ENCODE assay signal across 18 cellular contexts in the genomic region with DNA sequence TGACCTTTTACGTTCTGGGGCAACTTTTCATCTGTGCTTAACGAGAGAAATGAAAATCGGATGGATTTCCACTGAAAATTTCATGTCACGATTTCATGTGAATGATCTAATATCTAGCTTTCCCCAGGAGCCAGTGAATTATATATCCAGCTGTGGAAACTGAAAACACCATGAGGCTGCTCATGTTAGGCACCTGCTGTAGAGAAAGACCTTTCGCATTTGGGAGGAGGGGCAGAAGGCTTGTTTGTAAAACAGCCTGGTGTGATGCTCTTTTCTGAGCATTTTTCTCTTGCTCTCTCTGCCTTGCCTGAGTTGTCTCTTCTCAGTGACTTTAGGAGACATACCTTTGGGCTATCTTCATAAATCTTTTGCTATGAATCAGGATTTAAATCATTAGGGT.
"Had no signal": no experiment of that assay in that cellular context is flagged by ENCODE, and none has a peak within 500 bp of the region (broad histone marks: within the 10 kb centered on the region; RNA-seq: fewer than 3 reads in every experiment).

No MANE protein-coding gene starts in this region.

- ATAC-seq: foreskin keratinocyte; naive thymus-derived CD4-positive, alpha-beta T cell; stimulated activated naive CD8-positive, alpha-beta T cell treated with anti-CD3 and anti-CD28 coated beads, Interleukin-15, Interleukin-2, amounts not matched to agents 100 U/mL and 50 U/mL, for 24 hours; WTC11 had no signal

- DNase-seq: activated CD4-positive, alpha-beta memory T cell treated with anti-CD3 and anti-CD28 coated beads, Interleukin-2, amount 10 ng/mL, durations not matched to agents 7 days and 5 days; activated CD4-positive, alpha-beta T cell treated with anti-CD3 and anti-CD28 coated beads for 4 hours; activated naive CD4-positive, alpha-beta T cell treated with Interleukin-2 at 50 U/mL for 16 hours; activated naive CD8-positive, alpha-beta T cell treated with anti-CD3 and anti-CD28 coated beads, Interleukin-2, amount 10 ng/mL, durations not matched to agents 7 days and 5 days; activated T-cell treated with anti-CD3 and anti-CD28 coated beads, Interleukin-2, amount 50 U/mL, for 1 hour; central memory CD4-positive, alpha-beta T cell; dorsolateral prefrontal cortex; foreskin keratinocyte; naive thymus-derived CD4-positive, alpha-beta T cell; stimulated activated CD4-positive, alpha-beta T cell treated with anti-CD3 and anti-CD28 coated beads, Interleukin-2, amount 100 ng/mL, for 24 hours; stimulated activated naive CD8-positive, alpha-beta T cell treated with anti-CD3 and anti-CD28 coated beads, Interleukin-15, Interleukin-2, amounts not matched to agents 100 U/mL and 50 U/mL, for 24 hours had no signal

- H3K27ac Mint-ChIP-seq: activated CD4-positive, alpha-beta memory T cell treated with anti-CD3 and anti-CD28 coated beads, Interleukin-2, amount 10 ng/mL, durations not matched to agents 7 days and 5 days; activated naive CD8-positive, alpha-beta T cell treated with anti-CD3 and anti-CD28 coated beads, Interleukin-2, amount 10 ng/mL, durations not matched to agents 7 days and 5 days; activated T-helper 2 cell treated with anti-CD3 and anti-CD28 coated beads, Interferon-gamma antibody, Interleukin-2, Interleukin-4, amounts not matched to agents 10 μg/mL and 5 μg/mL and 100 μg/mL, durations not matched to agents 14 hours and 24 hours and 36 hours; memory B cell; naive thymus-derived CD4-positive, alpha-beta T cell; WTC11 had no signal

- H3K4me1 Mint-ChIP-seq: activated CD4-positive, alpha-beta memory T cell treated with anti-CD3 and anti-CD28 coated beads, Interleukin-2, amount 10 ng/mL, durations not matched to agents 7 days and 5 days; activated naive CD8-positive, alpha-beta T cell treated with anti-CD3 and anti-CD28 coated beads, Interleukin-2, amount 10 ng/mL, durations not matched to agents 7 days and 5 days; naive thymus-derived CD4-positive, alpha-beta T cell had no signal

- H3K9me3 Mint-ChIP-seq: activated CD4-positive, alpha-beta memory T cell treated with anti-CD3 and anti-CD28 coated beads, Interleukin-2, amount 10 ng/mL, durations not matched to agents 7 days and 5 days; activated naive CD8-positive, alpha-beta T cell treated with anti-CD3 and anti-CD28 coated beads, Interleukin-2, amount 10 ng/mL, durations not matched to agents 7 days and 5 days; activated T-helper 2 cell treated with anti-CD3 and anti-CD28 coated beads, Interferon-gamma antibody, Interleukin-2, Interleukin-4, amounts not matched to agents 10 μg/mL and 5 μg/mL and 100 μg/mL, durations not matched to agents 14 hours and 24 hours and 36 hours; brain; memory B cell; WTC11 had no signal

- H3K27ac ChIP-seq: foreskin keratinocyte, neutrophil, parathyroid adenoma, SK-N-MC had no signal

- H3K9me3 ChIP-seq: neutrophil had no signal

- H3K36me3 Mint-ChIP-seq: activated naive CD8-positive, alpha-beta T cell treated with anti-CD3 and anti-CD28 coated beads, Interleukin-2, amount 10 ng/mL, durations not matched to agents 7 days and 5 days; brain; memory B cell; naive thymus-derived CD4-positive, alpha-beta T cell; WTC11 had no signal

- H3K4me3 Mint-ChIP-seq: activated CD4-positive, alpha-beta memory T cell treated with anti-CD3 and anti-CD28 coated beads, Interleukin-2, amount 10 ng/mL, durations not matched to agents 7 days and 5 days; activated naive CD8-positive, alpha-beta T cell treated with anti-CD3 and anti-CD28 coated beads, Interleukin-2, amount 10 ng/mL, durations not matched to agents 7 days and 5 days; memory B cell; naive thymus-derived CD4-positive, alpha-beta T cell; WTC11 had no signal

- H3K4me1 ChIP-seq: foreskin keratinocyte, parathyroid adenoma had no signal

- H3K4me3 ChIP-seq: dorsolateral prefrontal cortex, SK-N-MC had no signal

- H3K36me3 ChIP-seq: neutrophil had no signal
